Comparison of ENCODE assay signal across 31 cellular contexts in genomic region chr5:13816126-13816525, GRCh38.
"Had no signal": no experiment of that assay in that cellular context is flagged by ENCODE, and none has a peak within 500 bp of the region (broad histone marks: within the 10 kb centered on the region; RNA-seq: fewer than 3 reads in every experiment).

No MANE protein-coding gene starts in this region.

- H3K9me3 ChIP-seq: ascending aorta, gastrocnemius medialis, heart right ventricle had no signal

- H3K4me1 ChIP-seq: ascending aorta, gastrocnemius medialis, heart right ventricle had no signal

- ATAC-seq: activated naive CD4-positive, alpha-beta T cell treated with anti-CD3 and anti-CD28 coated beads, Interleukin-2, amount 50 U/mL, for 72 hours; activated T-cell treated with anti-CD3 and anti-CD28 coated beads, Interleukin-2, amount 50 U/mL, for 72 hours; effector memory CD8-positive, alpha-beta T cell; esophagus mucosa; gastrocnemius medialis; heart right ventricle; T-helper 17 cell; WTC11 had no signal

- H3K27ac ChIP-seq: ascending aorta, epithelial cell of prostate, gastrocnemius medialis, heart right ventricle, VCaP had no signal

- DNase-seq: activated CD4-positive, alpha-beta memory T cell treated with anti-CD3 and anti-CD28 coated beads, Interleukin-2, amount 10 ng/mL, durations not matched to agents 7 days and 5 days; activated CD4-positive, alpha-beta T cell treated with anti-CD3 and anti-CD28 coated beads for 1 hour; activated CD4-positive, alpha-beta T cell treated with anti-CD3 and anti-CD28 coated beads for 4 hours; activated CD4-positive, alpha-beta T cell treated with anti-CD3 and anti-CD28 coated beads, Interleukin-2, amount 10 ng/mL, durations not matched to agents 7 days and 5 days; activated CD4-positive, alpha-beta T cell treated with anti-CD3 and anti-CD28 coated beads, Interleukin-2, amount 50 U/mL, for 4 hours; activated CD8-positive, alpha-beta memory T cell treated with anti-CD3 and anti-CD28 coated beads, Interleukin-2, amount 50 U/mL, for 48 hours; activated gamma-delta T cell; activated naive CD4-positive, alpha-beta T cell; activated naive CD4-positive, alpha-beta T cell treated with anti-CD3 and anti-CD28 coated beads, Interleukin-2, amount 10 ng/mL, durations not matched to agents 7 days and 5 days; activated naive CD8-positive, alpha-beta T cell treated with anti-CD3 and anti-CD28 coated beads, Interleukin-2, amount 10 ng/mL, durations not matched to agents 7 days and 5 days; activated T-cell treated with anti-CD3 and anti-CD28 coated beads for 4 hours; activated T-cell treated with anti-CD3 and anti-CD28 coated beads, Interleukin-2, amount 50 U/mL, for 24 hours; activated T-cell treated with anti-CD3 and anti-CD28 coated beads, Interleukin-2, amount 50 U/mL, for 72 hours; caudate nucleus; cortex of kidney; dermis blood vessel endothelial cell; effector CD4-positive, alpha-beta T cell; effector memory CD8-positive, alpha-beta T cell; foreskin fibroblast; gastrocnemius medialis; glutamatergic neuron; heart right ventricle; T-helper 1 cell; T-helper 17 cell had no signal

- FAIRE-seq: colon had no signal

- H3K4me3 ChIP-seq: ascending aorta, gastrocnemius medialis, heart right ventricle had no signal
